In genomic region chr16:12250578-12250977, GRCh38 we compare ENCODE assay signal across 8 cellular contexts.
"Had no signal": no experiment of that assay in that cellular context is flagged by ENCODE, and none has a peak within 500 bp of the region (broad histone marks: within the 10 kb centered on the region; RNA-seq: fewer than 3 reads in every experiment).

No MANE protein-coding gene starts in this region.

- H3K27ac Mint-ChIP-seq: HFFc6 had no signal

- H3K9me3 Mint-ChIP-seq: HFFc6 had no signal

- H3K4me3 Mint-ChIP-seq: HFFc6 had no signal

- H2AFZ ChIP-seq: GM23248 had no signal

- H3K36me3 ChIP-seq: HAP-1 had no signal

- H3K27ac ChIP-seq: GM23248, HL-60 had no signal

- ATAC-seq: HCT116 had no signal

- DNase-seq: GM23248, GOT3, H7, HFFc6, IMR-90 had no signal

- H3K4me3 ChIP-seq: GM23248, HAP-1 had no signal

- H3K9ac ChIP-seq: GM23248 had no signal

- H3K9me3 ChIP-seq: HAP-1 had no signal

- H3K4me1 ChIP-seq: HAP-1 had no signal
